In the genomic region with DNA sequence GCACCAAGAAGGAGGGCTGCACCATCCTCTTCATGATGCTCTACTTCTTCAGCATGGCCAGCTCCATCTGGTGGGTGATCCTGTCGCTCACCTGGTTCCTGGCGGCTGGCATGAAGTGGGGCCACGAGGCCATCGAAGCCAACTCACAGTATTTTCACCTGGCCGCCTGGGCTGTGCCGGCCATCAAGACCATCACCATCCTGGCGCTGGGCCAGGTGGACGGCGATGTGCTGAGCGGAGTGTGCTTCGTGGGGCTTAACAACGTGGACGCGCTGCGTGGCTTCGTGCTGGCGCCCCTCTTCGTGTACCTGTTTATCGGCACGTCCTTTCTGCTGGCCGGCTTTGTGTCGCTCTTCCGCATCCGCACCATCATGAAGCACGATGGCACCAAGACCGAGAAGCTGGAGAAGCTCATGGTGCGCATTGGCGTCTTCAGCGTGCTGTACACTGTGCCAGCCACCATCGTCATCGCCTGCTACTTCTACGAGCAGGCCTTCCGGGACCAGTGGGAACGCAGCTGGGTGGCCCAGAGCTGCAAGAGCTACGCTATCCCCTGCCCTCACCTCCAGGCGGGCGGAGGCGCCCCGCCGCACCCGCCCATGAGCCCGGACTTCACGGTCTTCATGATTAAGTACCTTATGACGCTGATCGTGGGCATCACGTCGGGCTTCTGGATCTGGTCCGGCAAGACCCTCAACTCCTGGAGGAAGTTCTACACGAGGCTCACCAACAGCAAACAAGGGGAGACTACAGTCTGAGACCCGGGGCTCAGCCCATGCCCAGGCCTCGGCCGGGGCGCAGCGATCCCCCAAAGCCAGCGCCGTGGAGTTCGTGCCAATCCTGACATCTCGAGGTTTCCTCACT, we compare ENCODE assay signal across 8 cellular contexts. TPM values are rescaled to one million over a fixed set of nuclear protein-coding genes. Genes with fewer than 3 reads are reported as not detected.
DNase-seq lines count a peak whose midpoint lies in the region; ATAC-seq and TF ChIP-seq lines count a peak whose summit lies in the region.

No MANE protein-coding gene starts in this region.

- no peaks in the 10 kb centered on the region for H3K9me3 Mint-ChIP-seq in natural killer cell
- H3K9me3 Mint-ChIP-seq in natural killer cell treated with Interleukin-12 subunit alpha and Interleukin-12 subunit beta and Interleukin-15 and Interleukin-18, amount 100 ng/mL, for 72 hours = no peaks in the 10 kb centered on the region
- no peaks in the 10 kb centered on the region for H3K9me3 Mint-ChIP-seq in stimulated activated effector memory CD8-positive, alpha-beta T cell treated with anti-CD3 and anti-CD28 coated beads, Interleukin-12 subunit alpha, Interleukin-12 subunit beta, amount 100 ng/mL, for 72 hours

- ATAC-seq in natural killer cell = no peak
- no peak for ATAC-seq in natural killer cell treated with Interleukin-12 subunit alpha and Interleukin-12 subunit beta and Interleukin-15 and Interleukin-18, amount 100 ng/mL, for 72 hours
- ATAC-seq in stimulated activated effector memory CD8-positive, alpha-beta T cell treated with anti-CD3 and anti-CD28 coated beads, Interleukin-12 subunit alpha, Interleukin-12 subunit beta, amount 100 ng/mL, for 72 hours = no peak
- ATAC-seq in HG03196 (IDR thresholded peaks at IDR 0.05; ENCODE audit: unreplicated experiment) = no peak

- H3K27ac ChIP-seq in uterus = no peak overlapping the region

- peak overlapping the region; percentile 2 for H3K4me3 Mint-ChIP-seq in natural killer cell
- no peak overlapping the region for H3K4me3 Mint-ChIP-seq in natural killer cell treated with Interleukin-12 subunit alpha and Interleukin-12 subunit beta and Interleukin-15 and Interleukin-18, amount 100 ng/mL, for 72 hours
- no peak overlapping the region for H3K4me3 Mint-ChIP-seq in stimulated activated effector memory CD8-positive, alpha-beta T cell treated with anti-CD3 and anti-CD28 coated beads, Interleukin-12 subunit alpha, Interleukin-12 subunit beta, amount 100 ng/mL, for 72 hours

- H3K4me1 ChIP-seq in mononuclear cell (ENCODE audit: insufficient read depth, low read length) (peaks cover 38% of the 10 kb centered on the region), uterus (peaks cover 0 to 6% of the 10 kb centered on the region in 2 donors)

- H3K27ac Mint-ChIP-seq in natural killer cell = no peak overlapping the region
- H3K27ac Mint-ChIP-seq in natural killer cell treated with Interleukin-12 subunit alpha and Interleukin-12 subunit beta and Interleukin-15 and Interleukin-18, amount 100 ng/mL, for 72 hours = no peak overlapping the region
- H3K27ac Mint-ChIP-seq in stimulated activated effector memory CD8-positive, alpha-beta T cell treated with anti-CD3 and anti-CD28 coated beads, Interleukin-12 subunit alpha, Interleukin-12 subunit beta, amount 100 ng/mL, for 72 hours = no peak overlapping the region

- H3K4me3 ChIP-seq in mononuclear cell (ENCODE audit: low read length) (peak overlapping the region; percentile 56), uterus (peak overlapping the region; percentile 49 to 62)

- H3K27me3 ChIP-seq in mononuclear cell (ENCODE audit: insufficient read depth, low read length) = peaks cover 18% of the 10 kb centered on the region
- H3K27me3 ChIP-seq in uterus = no peaks in the 10 kb centered on the region

- no peaks in the 10 kb centered on the region for H3K36me3 Mint-ChIP-seq in natural killer cell
- H3K36me3 Mint-ChIP-seq in natural killer cell treated with Interleukin-12 subunit alpha and Interleukin-12 subunit beta and Interleukin-15 and Interleukin-18, amount 100 ng/mL, for 72 hours = no peaks in the 10 kb centered on the region
- H3K36me3 Mint-ChIP-seq in stimulated activated effector memory CD8-positive, alpha-beta T cell treated with anti-CD3 and anti-CD28 coated beads, Interleukin-12 subunit alpha, Interleukin-12 subunit beta, amount 100 ng/mL, for 72 hours = no peaks in the 10 kb centered on the region

- DNase-seq in natural killer cell = no peak
- no peak for DNase-seq in natural killer cell treated with Interleukin-12 subunit alpha and Interleukin-12 subunit beta and Interleukin-15 and Interleukin-18, amount 100 ng/mL, for 72 hours (ENCODE audit: low spot score)
- DNase-seq in ecto neural progenitor cell (ENCODE audit: low spot score) = peak; percentile 59
- peak in 1 of 2 donors; percentile 24 for DNase-seq in uterus
- DNase-seq in stimulated activated effector memory CD8-positive, alpha-beta T cell treated with anti-CD3 and anti-CD28 coated beads, Interleukin-12 subunit alpha, Interleukin-12 subunit beta, amount 100 ng/mL, for 72 hours (ENCODE audit: low spot score in 2 of 2) = no peak
- no peak for DNase-seq in RPMI8226

- peaks cover 17 to 26% of the 10 kb centered on the region in 2 donors for H3K27me3 Mint-ChIP-seq in natural killer cell (ENCODE audit: low read depth in 2 of 2)
- peaks cover 16 to 20% of the 10 kb centered on the region in 2 donors for H3K27me3 Mint-ChIP-seq in natural killer cell treated with Interleukin-12 subunit alpha and Interleukin-12 subunit beta and Interleukin-15 and Interleukin-18, amount 100 ng/mL, for 72 hours

- no peaks in the 10 kb centered on the region for H3K36me3 ChIP-seq in uterus

- H3K9me3 ChIP-seq in mononuclear cell (ENCODE audit: low read depth, low read length) (no peaks in the 10 kb centered on the region), uterus (no peaks in the 10 kb centered on the region)

- TF ChIP-seq CTCF in natural killer cell (IDR thresholded peaks at IDR 0.05) (no peak), uterus (IDR thresholded peaks at IDR 0.05) (no peak)

- intact Hi-C loops in natural killer cell (cut with micrococcal nuclease) = no loop called here
- intact Hi-C loops in uterus (cut with DNase I; ENCODE audit: low total_unique reads) = no loop called here

- no peaks in the 10 kb centered on the region for H3K4me1 Mint-ChIP-seq in natural killer cell
- peaks cover 0 to 3% of the 10 kb centered on the region in 2 donors for H3K4me1 Mint-ChIP-seq in natural killer cell treated with Interleukin-12 subunit alpha and Interleukin-12 subunit beta and Interleukin-15 and Interleukin-18, amount 100 ng/mL, for 72 hours (ENCODE audit: low read depth in 2 of 2)
- H3K4me1 Mint-ChIP-seq in stimulated activated effector memory CD8-positive, alpha-beta T cell treated with anti-CD3 and anti-CD28 coated beads, Interleukin-12 subunit alpha, Interleukin-12 subunit beta, amount 100 ng/mL, for 72 hours = no peaks in the 10 kb centered on the region

- TF ChIP-seq POLR2A in uterus (IDR thresholded peaks at IDR 0.05) = no peak

RNA-seq across cellular contexts. Expression of gene FZD1, which starts 2.1 kb away (rescaled TPM):
- under 1 TPM; 0.14 to 0.80 (median 0.65) TPM for total RNA-seq in natural killer cell
- total RNA-seq in natural killer cell treated with Interleukin-12 subunit alpha and Interleukin-12 subunit beta and Interleukin-15 and Interleukin-18, amount 100 ng/mL, for 72 hours = under 1 TPM in 1 of 2 donors, not detected in 1; 0.29 TPM
- total RNA-seq in mononuclear cell = 3.6 TPM
- 10 to 100 TPM in 2 of 4 donors, 1 to 10 TPM in 2; 5.0 to 39.3 (median 10.2) TPM for total RNA-seq in uterus
